Comparison of ENCODE assay signal across 29 cellular contexts in the genomic region with DNA sequence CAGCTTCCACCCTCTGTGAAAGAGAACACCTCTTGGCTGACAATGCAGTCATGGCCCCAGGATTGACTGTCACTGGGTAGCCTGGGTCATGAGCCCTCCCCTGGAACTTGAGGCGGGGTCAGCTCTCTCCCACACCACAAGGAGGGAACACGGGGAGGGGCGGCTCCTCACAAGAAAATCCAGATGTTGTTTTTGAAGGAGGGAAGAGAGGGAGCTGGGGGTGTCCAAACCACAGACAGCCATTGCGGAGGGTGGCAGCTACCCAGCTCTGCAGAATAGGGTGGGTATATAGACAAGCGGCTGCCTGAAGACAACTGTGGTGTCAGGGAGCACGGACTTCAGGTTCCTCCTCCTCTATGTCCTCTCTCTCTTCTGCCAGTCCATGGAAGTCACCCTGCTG.
DNase-seq lines count a peak whose midpoint lies in the region; ATAC-seq, FAIRE-seq and TF ChIP-seq lines count a peak whose summit lies in the region.
"Had no signal": no experiment of that assay in that cellular context is flagged by ENCODE, and none has a peak within 500 bp of the region (broad histone marks: within the 10 kb centered on the region; RNA-seq: fewer than 3 reads in every experiment).

No MANE protein-coding gene starts in this region.

- TF ChIP-seq CTCF in Loucy (conservative IDR thresholded peaks at IDR 0.05; ENCODE audit: low read length) (no peak), K562 (IDR thresholded peaks at IDR 0.05 in 2 of 3, conservative IDR thresholded peaks at IDR 0.05 in 1 of 3; ENCODE audit: insufficient read depth in 2 of 3, low read depth in 1 of 3, low read length in 3 of 3) (no peak), spleen (IDR thresholded peaks at IDR 0.05 in 8 of 11, conservative IDR thresholded peaks at IDR 0.05 in 3 of 11) (no peak), MM.1S (IDR thresholded peaks at IDR 0.05; ENCODE audit: low read length) (no peak)

- H3K4me3 Mint-ChIP-seq in activated CD8-positive, alpha-beta memory T cell treated with anti-CD3 and anti-CD28 coated beads, Interleukin-2, amount 10 ng/mL, durations not matched to agents 7 days and 5 days = no peak overlapping the region
- H3K4me3 Mint-ChIP-seq: GM23338 had no signal

- H3K4me2 ChIP-seq in Loucy (ENCODE audit: low read depth, low read length, poor library complexity, severe bottlenecking) (no peak overlapping the region), K562 (ENCODE audit: insufficient read depth, low read length) (no peak overlapping the region), MM.1S (ENCODE audit: low read depth, low read length) (no peak overlapping the region)
- H3K4me2 ChIP-seq: A549, GM23338 had no signal

- WGBS in K562 (ENCODE audit: insufficient coverage, low coverage, missing lambda C conversion rate) = 0% methylated on average over 6 of the region's 6 CpGs
- WGBS in spleen, 5 donors = 60 to 78% (median 65%) methylated on average over 6 of the region's 6 CpGs

- TF ChIP-seq EP300 in K562 (IDR thresholded peaks at IDR 0.05; ENCODE audit: low read length) = no peak

- in situ Hi-C loops in K562 (cut with MboI) = no loop called here

- H3K79me2 ChIP-seq in Loucy (ENCODE audit: insufficient read depth, low read length) (no peaks in the 10 kb centered on the region), K562 (ENCODE audit: control insufficient read depth, insufficient read depth, low read length) (no peaks in the 10 kb centered on the region), MM.1S (ENCODE audit: low read length) (no peaks in the 10 kb centered on the region)

- DNase-seq in activated CD8-positive, alpha-beta memory T cell treated with anti-CD3 and anti-CD28 coated beads, Interleukin-2, amount 10 ng/mL, durations not matched to agents 7 days and 5 days = no peak
- no peak for DNase-seq in activated CD8-positive, alpha-beta memory T cell treated with anti-CD3 and anti-CD28 coated beads, Interleukin-2, amount 50 U/mL, for 48 hours
- DNase-seq in K562 (ENCODE audit: extremely low read depth in 1 of 4, low spot score in 3 of 4) (no peak), spleen (peak; percentile 58), MM.1S (no peak)
- DNase-seq: amniotic stem cell; DMS153; erythroblast; foreskin keratinocyte; hypothalamus; NCI-H187; NCI-H2227 treated with DMSO at 0.1 percent for 48 hours; NCI-H774; nucleus accumbens; retina; SIG-M5; stimulated activated CD4-positive, alpha-beta T cell treated with anti-CD3 and anti-CD28 coated beads, Interleukin-12 subunit alpha, Interleukin-12 subunit beta, amount 100 ng/mL, for 4 hours; uterus had no signal

- TF ChIP-seq POLR2A in K562 (conservative IDR thresholded peaks at IDR 0.05) (no peak), spleen (IDR thresholded peaks at IDR 0.05) (no peak)

- H3K4me1 ChIP-seq in Loucy (ENCODE audit: insufficient read depth, low read length, poor library complexity, severe bottlenecking) = peaks cover 75% of the 10 kb centered on the region
- H3K4me1 ChIP-seq in K562 (replicated peaks in 1 of 2; ENCODE audit: control insufficient read depth in 2 of 2, insufficient read depth in 2 of 2, low read length in 2 of 2) = no peaks in the 10 kb centered on the region; a peak in 1 of 5 replicates
- H3K4me1 ChIP-seq in spleen = peaks cover 0 to 88% (median 27%) of the 10 kb centered on the region in 6 donors
- H3K4me1 ChIP-seq in MM.1S (ENCODE audit: low read length) = no peaks in the 10 kb centered on the region
- H3K4me1 ChIP-seq: A549, foreskin keratinocyte, suprapubic skin, uterus had no signal

- H3K9me1 ChIP-seq in K562 (ENCODE audit: control insufficient read depth, insufficient read depth, low read length) = no peaks in the 10 kb centered on the region

- H3K27me3 Mint-ChIP-seq in activated CD8-positive, alpha-beta memory T cell treated with anti-CD3 and anti-CD28 coated beads, Interleukin-2, amount 10 ng/mL, durations not matched to agents 7 days and 5 days = no peaks in the 10 kb centered on the region

- peaks cover 96% of the 10 kb centered on the region for H3K4me1 Mint-ChIP-seq in activated CD8-positive, alpha-beta memory T cell treated with anti-CD3 and anti-CD28 coated beads, Interleukin-2, amount 10 ng/mL, durations not matched to agents 7 days and 5 days

- H3K36me3 ChIP-seq in Loucy (ENCODE audit: insufficient read depth, low read length) (no peaks in the 10 kb centered on the region), K562 (ENCODE audit: control insufficient read depth, insufficient read depth, low read length) (no peaks in the 10 kb centered on the region), spleen (no peaks in the 10 kb centered on the region), MM.1S (replicated peaks; ENCODE audit: insufficient read depth, low read length) (no peaks in the 10 kb centered on the region)
- H3K36me3 ChIP-seq: suprapubic skin, uterus had no signal

- TF ChIP-seq RAD21 in K562 (CRISPR knock-in tag; conservative IDR thresholded peaks at IDR 0.05 in 1 of 2, IDR thresholded peaks at IDR 0.05 in 1 of 2) = no peak

- no peak for ATAC-seq in activated CD8-positive, alpha-beta memory T cell treated with anti-CD3 and anti-CD28 coated beads, Interleukin-2, amount 10 ng/mL, durations not matched to agents 7 days and 5 days
- ATAC-seq in K562 (peak; percentile 25; the same call in 2 of the 3 replicates), HG03280 (IDR thresholded peaks at IDR 0.05; ENCODE audit: unreplicated experiment) (no peak), HG02588 (IDR thresholded peaks at IDR 0.05; ENCODE audit: unreplicated experiment) (no peak)
- ATAC-seq: foreskin keratinocyte, GM12878 had no signal

- no TSS peak for BruUV-seq in K562 (replicated peaks; lab: Mats Ljungman, UMichigan)

- no peaks in the 10 kb centered on the region for H3F3A ChIP-seq in Loucy (ENCODE audit: low read depth)
- H3F3A ChIP-seq in MM.1S (ENCODE audit: insufficient read depth, low read length) = no peaks in the 10 kb centered on the region

- no peaks in the 10 kb centered on the region for H3K9me3 ChIP-seq in Loucy (ENCODE audit: insufficient read depth, low read depth, low read length)
- no peaks in the 10 kb centered on the region for H3K9me3 ChIP-seq in K562 (replicated peaks; ENCODE audit: control insufficient read depth, insufficient read depth, low read depth, low read length)
- peaks cover 0 to 4% (median 0%) of the 10 kb centered on the region in 8 donors for H3K9me3 ChIP-seq in spleen
- H3K9me3 ChIP-seq in MM.1S (replicated peaks; ENCODE audit: insufficient read depth, low read length) = no peaks in the 10 kb centered on the region
- H3K9me3 ChIP-seq: A549, suprapubic skin, uterus had no signal

- POLR2A ChIA-PET in K562 (lab: Yijun Ruan, JAX) = interaction anchor here (0.6 to 1.5 kb wide), 5 partner anchors 9 to 504 kb away, joined by 3 to 7 read pairs (median 3); no protein-coding TSS in a partner anchor

- H3K27ac ChIP-seq in K562 (ENCODE audit: extremely low read depth, low read depth, low read length) (no peak overlapping the region), spleen (peak overlapping the region in 5 of 8 donors; percentile 74 to 91 (median 81)), MM.1S (ENCODE audit: low read length) (no peak overlapping the region)
- H3K27ac ChIP-seq: A549, dorsolateral prefrontal cortex, foreskin keratinocyte, HL-60, suprapubic skin, uterus had no signal

- CTCF ChIA-PET in activated CD8-positive, alpha-beta memory T cell treated with anti-CD3 and anti-CD28 coated beads, Interleukin-2, amount 10 ng/mL, durations not matched to agents 7 days and 5 days (lab: Charles Lee) = interaction anchor here (1.2 to 10.7 kb wide), 10 partner anchors 9 to 47 kb away, joined by 3 to 108 read pairs (median 7); no protein-coding TSS in a partner anchor
- CTCF ChIA-PET in K562 (lab: Yijun Ruan, JAX; ENCODE audit: low intra/inter-chr PET ratio) = no interaction called here

- H3K9ac ChIP-seq in Loucy (ENCODE audit: low read depth, low read length, poor library complexity, severe bottlenecking) (peak overlapping the region; percentile 61), K562 (ENCODE audit: insufficient read depth in 1 of 2, low read depth in 2 of 2, low read length in 2 of 2) (no peak overlapping the region), MM.1S (ENCODE audit: low read length) (no peak overlapping the region)

- FAIRE-seq in K562 (lab: Jason Lieb, UNC) = no peak
- FAIRE-seq: A549, GM12878, islet of Langerhans had no signal

- intact Hi-C loops in K562 (cut with micrococcal nuclease) = no loop called here
- intact Hi-C loops in spleen (cut with DNase I; ENCODE audit: low total_unique reads) = no loop called here

- no peaks in the 10 kb centered on the region for H4K20me1 ChIP-seq in Loucy (ENCODE audit: insufficient read depth, low read length, poor library complexity, severe bottlenecking)
- peaks cover 11% of the 10 kb centered on the region; the same call in 1 of the 2 replicates for H4K20me1 ChIP-seq in K562 (replicated peaks; ENCODE audit: control insufficient read depth, insufficient read depth, low read length)
- no peaks in the 10 kb centered on the region for H4K20me1 ChIP-seq in MM.1S (ENCODE audit: insufficient read depth, low read length)

- H3K4me3 ChIP-seq in Loucy (ENCODE audit: low read length, poor library complexity, severe bottlenecking) (no peak overlapping the region), K562 (no peak overlapping the region), spleen (no peak overlapping the region), MM.1S (ENCODE audit: low read length) (no peak overlapping the region)
- H3K4me3 ChIP-seq: A549, dorsolateral prefrontal cortex, GM12878, GM23338, lung, suprapubic skin, uterus had no signal

- H2AFZ ChIP-seq in Loucy (ENCODE audit: low read length) (no peak overlapping the region), K562 (ENCODE audit: low read depth, low read length) (no peak overlapping the region), MM.1S (ENCODE audit: low read length) (no peak overlapping the region)
- H2AFZ ChIP-seq: GM23338 had no signal

- H3K27ac Mint-ChIP-seq in activated CD8-positive, alpha-beta memory T cell treated with anti-CD3 and anti-CD28 coated beads, Interleukin-2, amount 10 ng/mL, durations not matched to agents 7 days and 5 days = peak overlapping the region; percentile 100
- H3K27ac Mint-ChIP-seq: GM23338 had no signal

- peaks cover 3% of the 10 kb centered on the region for H3K36me3 Mint-ChIP-seq in activated CD8-positive, alpha-beta memory T cell treated with anti-CD3 and anti-CD28 coated beads, Interleukin-2, amount 10 ng/mL, durations not matched to agents 7 days and 5 days

- no peaks in the 10 kb centered on the region for H3K9me2 ChIP-seq in Loucy (replicated peaks; ENCODE audit: low read depth, low read length)
- H3K9me2 ChIP-seq in MM.1S (replicated peaks; ENCODE audit: insufficient read depth, low read length) = no peaks in the 10 kb centered on the region

- H3K27me3 ChIP-seq in Loucy (ENCODE audit: insufficient read depth, low read length, poor library complexity, severe bottlenecking) = no peaks in the 10 kb centered on the region
- peaks cover 61 to 87% of the 10 kb centered on the region in 2 experiments for H3K27me3 ChIP-seq in K562 (ENCODE audit: control insufficient read depth in 2 of 2, insufficient read depth in 2 of 2, low read length in 2 of 2)
- peaks cover 0 to 12% (median 0%) of the 10 kb centered on the region in 7 donors for H3K27me3 ChIP-seq in spleen (replicated peaks in 1 of 7)
- peaks cover 11% of the 10 kb centered on the region; the same call in 1 of the 2 replicates for H3K27me3 ChIP-seq in MM.1S (replicated peaks; ENCODE audit: insufficient read depth, low read length)
- H3K27me3 ChIP-seq: suprapubic skin, uterus had no signal

- H3K9me3 Mint-ChIP-seq in activated CD8-positive, alpha-beta memory T cell treated with anti-CD3 and anti-CD28 coated beads, Interleukin-2, amount 10 ng/mL, durations not matched to agents 7 days and 5 days (ENCODE audit: low read depth) = no peaks in the 10 kb centered on the region
- H3K9me3 Mint-ChIP-seq: GM23338 had no signal

Comparison
In these comparisons a context has a peak if more than half of its experiments do, and no peak if none do; other contexts are left out.
1. H3K27ac ChIP-seq: peak in spleen (5 of 8); none in K562 (single experiment) and MM.1S (single experiment).